In genomic region chr10:119494224-119495060, GRCh38 we compare ENCODE assay signal across 12 cellular contexts. TPM values are rescaled to one million over a fixed set of nuclear protein-coding genes. Genes with fewer than 3 reads are reported as not detected.
DNase-seq lines count a peak whose midpoint lies in the region; ATAC-seq, FAIRE-seq and TF ChIP-seq lines count a peak whose summit lies in the region.
"Had no signal": no experiment of that assay in that cellular context is flagged by ENCODE, and none has a peak within 500 bp of the region (broad histone marks: within the 10 kb centered on the region; RNA-seq: fewer than 3 reads in every experiment).

No MANE protein-coding gene starts in this region.

- no peak overlapping the region for H3K4me3 Mint-ChIP-seq in activated CD8-positive, alpha-beta T cell treated with anti-CD3 and anti-CD28 coated beads, Interleukin-2, amount 10 ng/mL, durations not matched to agents 7 days and 5 days
- H3K4me3 Mint-ChIP-seq in memory B cell = no peak overlapping the region

- POLR2A ChIA-PET in A549 (lab: Yijun Ruan, JAX) = no interaction called here
- POLR2A ChIA-PET in activated CD8-positive, alpha-beta T cell treated with anti-CD3 and anti-CD28 coated beads, Interleukin-2, amount 10 ng/mL, durations not matched to agents 7 days and 5 days (lab: Charles Lee) = interaction anchor here (1.5 kb wide), 1 partner anchor 44 kb away, joined by 6 read pairs; no protein-coding TSS in a partner anchor

- H3K4me1 ChIP-seq in A549 = peaks cover 18% of the 10 kb centered on the region
- H3K4me1 ChIP-seq: HAP-1 had no signal

- CTCF ChIA-PET in A549 (lab: Yijun Ruan, JAX) = interaction anchor here (0.7 to 11.1 kb wide), 5 partner anchors 49 to 305 kb away, joined by 3 to 107 read pairs (median 4); partner anchors contain the start of gene GRK5
- CTCF ChIA-PET in activated CD8-positive, alpha-beta T cell treated with anti-CD3 and anti-CD28 coated beads, Interleukin-2, amount 10 ng/mL, durations not matched to agents 7 days and 5 days (lab: Charles Lee) = interaction anchor here (0.9 to 2.5 kb wide), 6 partner anchors 44 to 305 kb away, joined by 3 to 13 read pairs (median 4); partner anchors contain the start of gene RGS10

- no peak for TF ChIP-seq EP300 in A549 (IDR thresholded peaks at IDR 0.05)

- DNase-seq in A549 (ENCODE audit: low read depth in 1 of 2, low spot score in 1 of 2) = no peak
- peak; percentile 6 for DNase-seq in DMS79 (lab: John Stamatoyannopoulos, UW)
- no peak for DNase-seq in activated CD8-positive, alpha-beta T cell treated with anti-CD3 and anti-CD28 coated beads, Interleukin-2, amount 10 ng/mL, durations not matched to agents 7 days and 5 days
- DNase-seq in memory B cell (ENCODE audit: low spot score in 2 of 2) = no peak
- DNase-seq in A172 (ENCODE audit: low spot score) = no peak
- no peak for DNase-seq in NCI-H2227 (lab: John Stamatoyannopoulos, UW; ENCODE audit: unreplicated experiment)
- DNase-seq: COR-L47; RPMI8226; stimulated activated CD4-positive, alpha-beta T cell treated with anti-CD3 and anti-CD28 coated beads, Interleukin-12 subunit alpha, Interleukin-12 subunit beta, amount 100 ng/mL, for 4 hours had no signal

- TF ChIP-seq CTCF in A549 (IDR thresholded peaks at IDR 0.05) = no peak

- no peak for TF ChIP-seq POLR2A in A549 (IDR thresholded peaks at IDR 0.05; ENCODE audit: low read length)

- peak overlapping the region; percentile 79 for H3K27ac Mint-ChIP-seq in activated CD8-positive, alpha-beta T cell treated with anti-CD3 and anti-CD28 coated beads, Interleukin-2, amount 10 ng/mL, durations not matched to agents 7 days and 5 days
- peak overlapping the region; percentile 64 for H3K27ac Mint-ChIP-seq in memory B cell

- H3K9me3 Mint-ChIP-seq in activated CD8-positive, alpha-beta T cell treated with anti-CD3 and anti-CD28 coated beads, Interleukin-2, amount 10 ng/mL, durations not matched to agents 7 days and 5 days (ENCODE audit: insufficient read depth) = no peaks in the 10 kb centered on the region
- no peaks in the 10 kb centered on the region for H3K9me3 Mint-ChIP-seq in memory B cell

- ATAC-seq in A549 (no peak), memory B cell (ENCODE audit: low read depth) (no peak), GM19324 (IDR thresholded peaks at IDR 0.05; ENCODE audit: low FRiP score, unreplicated experiment) (no peak), HG02852 (IDR thresholded peaks at IDR 0.05; ENCODE audit: unreplicated experiment) (no peak)
- no peak for ATAC-seq in activated CD8-positive, alpha-beta T cell treated with anti-CD3 and anti-CD28 coated beads, Interleukin-2, amount 10 ng/mL, durations not matched to agents 7 days and 5 days

- peaks cover 83% of the 10 kb centered on the region for H3K4me1 Mint-ChIP-seq in activated CD8-positive, alpha-beta T cell treated with anti-CD3 and anti-CD28 coated beads, Interleukin-2, amount 10 ng/mL, durations not matched to agents 7 days and 5 days (ENCODE audit: low read depth)
- H3K4me1 Mint-ChIP-seq in memory B cell = peaks cover 6% of the 10 kb centered on the region

- no peak overlapping the region for H3K4me3 ChIP-seq in A549
- H3K4me3 ChIP-seq: HAP-1 had no signal

- H3K27ac ChIP-seq in A549 = no peak overlapping the region

- H3K9me3 ChIP-seq in A549 = no peaks in the 10 kb centered on the region
- H3K9me3 ChIP-seq: HAP-1 had no signal

- peaks cover 37% of the 10 kb centered on the region for H3K36me3 Mint-ChIP-seq in activated CD8-positive, alpha-beta T cell treated with anti-CD3 and anti-CD28 coated beads, Interleukin-2, amount 10 ng/mL, durations not matched to agents 7 days and 5 days (ENCODE audit: low read depth)
- H3K36me3 Mint-ChIP-seq in memory B cell = peaks cover 3% of the 10 kb centered on the region

- WGBS in A549 (ENCODE audit: missing lambda C conversion rate) = 42% methylated on average over 6 of the region's 6 CpGs

- no peak for TF ChIP-seq RAD21 in A549 (conservative IDR thresholded peaks at IDR 0.05 in 1 of 2, IDR thresholded peaks at IDR 0.05 in 1 of 2)

- FAIRE-seq in A549 (lab: Jason Lieb, UNC) = no peak

- H3K4me2 ChIP-seq in A549 = peak overlapping the region; percentile 35

- no peaks in the 10 kb centered on the region for H3K27me3 Mint-ChIP-seq in activated CD8-positive, alpha-beta T cell treated with anti-CD3 and anti-CD28 coated beads, Interleukin-2, amount 10 ng/mL, durations not matched to agents 7 days and 5 days (ENCODE audit: low read depth)
- H3K27me3 Mint-ChIP-seq in memory B cell = no peaks in the 10 kb centered on the region

TF ChIP-seq in A549, 52 proteins besides CTCF, POLR2A, EP300 and RAD21:
- TF ChIP-seq ESRRA (IDR thresholded peaks at IDR 0.05; ENCODE audit: borderline replicate concordance, low read length) = no peak
- no peak for TF ChIP-seq FOSL2 (IDR thresholded peaks at IDR 0.05)
- peak; percentile 37 for TF ChIP-seq FOSL2 (CRISPR knock-in tag; IDR thresholded peaks at IDR 0.05)
- TF ChIP-seq BHLHE40 (IDR thresholded peaks at IDR 0.05; ENCODE audit: low read depth, low read length) = no peak
- TF ChIP-seq HOXA7 (CRISPR knock-in tag; IDR thresholded peaks at IDR 0.05) = no peak
- no peak for TF ChIP-seq NFE2L2 (conservative IDR thresholded peaks at IDR 0.05; ENCODE audit: low read length)
- no peak for TF ChIP-seq HEYL (CRISPR knock-in tag; IDR thresholded peaks at IDR 0.05)
- TF ChIP-seq EHMT2 (IDR thresholded peaks at IDR 0.05; ENCODE audit: low read depth) = no peak
- TF ChIP-seq E2F6 (IDR thresholded peaks at IDR 0.05; ENCODE audit: borderline replicate concordance, low read depth) = no peak

RNA-seq across cellular contexts. Expression of gene RGS10, which starts 48.1 kb away (rescaled TPM):
- polyA plus RNA-seq in A549 (2011; rRNA removed) (33.5 and 46.4 TPM in 2 replicates), A549 (2017; fragmentation: RNase III; extraction: RNeasy Plus Mini Kit Qiagen cat#74134 plus additional on column Dnase treatment) (39.7 to 41.4 TPM (median 41.3 TPM) in 3 replicates)
- polyA plus RNA-seq in A549 (2012; cell fraction: cytosol; rRNA removed) = 20.7 and 24.3 TPM in 2 replicates
- polyA plus RNA-seq in A549 (2012; cell fraction: nucleus; rRNA removed) = 3.5 and 9.6 TPM in 2 replicates
- 4.9 and 9.1 TPM in 2 replicates for polyA minus RNA-seq in A549 (2011; rRNA and poly(A)+ RNA removed)
- 100 to 1,000 TPM; 166 TPM for total RNA-seq in activated CD8-positive, alpha-beta T cell treated with anti-CD3 and anti-CD28 coated beads, Interleukin-2, amount 10 ng/mL, durations not matched to agents 7 days and 5 days
- 74.7 and 106 TPM in 2 replicates for total RNA-seq in A172 (2014; rRNA removed; shearing (Covaris generic))
